In the genomic region with DNA sequence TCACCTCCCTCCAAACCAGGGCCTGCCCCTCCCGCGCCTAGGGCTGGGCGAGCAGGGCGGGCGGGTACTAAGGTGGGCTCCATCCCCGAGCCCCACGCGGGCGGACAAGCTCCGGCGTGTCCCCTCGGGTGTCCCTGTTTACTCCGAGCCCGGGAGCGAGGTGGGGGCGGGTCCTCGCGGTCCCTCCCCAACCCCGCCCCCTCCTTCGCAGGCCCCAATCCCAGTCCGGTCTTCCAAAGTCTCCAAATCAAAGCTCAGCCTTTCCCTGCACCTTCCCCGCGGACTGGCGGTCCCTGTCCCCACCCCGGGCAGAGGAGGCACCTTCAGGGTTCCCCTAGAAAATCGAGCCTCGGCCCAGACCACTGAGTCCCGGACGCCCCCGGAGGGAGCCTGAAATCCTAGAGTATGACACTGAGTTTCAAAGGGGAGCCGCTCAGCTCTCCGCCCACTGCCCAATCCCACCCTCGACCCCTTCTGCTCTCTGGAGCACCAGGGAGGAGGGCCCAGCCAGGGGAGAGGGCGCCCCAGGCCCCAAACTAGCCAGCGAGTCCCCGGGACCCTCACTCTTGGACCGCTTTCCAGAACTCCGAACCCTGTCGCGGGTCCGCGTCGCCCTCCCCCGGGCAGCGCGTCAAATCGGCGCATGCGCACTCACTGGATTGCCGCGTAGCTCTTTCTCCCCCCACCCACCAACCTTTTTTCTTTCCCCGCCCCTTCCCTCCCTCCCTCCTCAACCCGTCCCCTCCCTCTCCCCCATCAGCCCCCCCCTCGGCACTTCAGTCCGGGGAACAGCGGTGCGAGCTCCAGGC, we compare ENCODE assay signal across 8 cellular contexts. TPM values are rescaled to one million over a fixed set of nuclear protein-coding genes. Genes with fewer than 3 reads are reported as not detected.
A peak's percentile ranks its signal among the peaks of the same experiment; 100 is the strongest.
DNase-seq lines count a peak whose midpoint lies in the region; ATAC-seq and TF ChIP-seq lines count a peak whose summit lies in the region.

Gene LRP1, plus strand, starts transcription at position 774 of the 809 bp plus-strand sequence. CDS start 482 bp downstream, outside the sequence.

- H2AFZ ChIP-seq in Karpas-422 (ENCODE audit: low read length), result peak within 1 kb of the TSS; percentile 72

- peaks cover 4% of the 10 kb centered on the region; the same call in 1 of the 2 replicates for H3K9me3 ChIP-seq in Karpas-422 (ENCODE audit: low read length)

- no peak within 1 kb of the TSS for H3K27ac ChIP-seq in Karpas-422 (ENCODE audit: low read length)

- ATAC-seq in SK-N-SH treated with all-trans-retinoic acid at 6 μM for 48 hours (peak; percentile 80), omental fat pad (ENCODE audit: low FRiP score) (peak; percentile 60), GM18858 (IDR thresholded peaks at IDR 0.05; ENCODE audit: unreplicated experiment) (no peak)

- TF ChIP-seq CTCF in omental fat pad (IDR thresholded peaks at IDR 0.05), result no peak

- intact Hi-C loops in head of caudate nucleus (cut with DNase I), result loop anchor here (5.0 kb wide), 1 partner anchor 54 kb away; no protein-coding TSS in a partner anchor

- peaks cover 12% of the 10 kb centered on the region for H3K4me1 ChIP-seq in Karpas-422 (ENCODE audit: low read length)

- DNase-seq in DMS79 treated with DMSO at 0.1 percent for 48 hours (lab: John Stamatoyannopoulos, UW) (peak; percentile 42), Karpas-422 (peak; percentile 75), head of caudate nucleus (peak; percentile 55 to 94 (median 85)), omental fat pad (ENCODE audit: low spot score) (no peak), superior temporal gyrus (ENCODE audit: extremely low spot score) (peak; percentile 75)
- DNase-seq in activated naive CD8-positive, alpha-beta T cell treated with anti-CD3 and anti-CD28 coated beads, Interleukin-2, amount 50 U/mL, for 16 hours (ENCODE audit: low read depth, low spot score), result peak; percentile 49

- no peaks in the 10 kb centered on the region for H3K36me3 ChIP-seq in Karpas-422 (ENCODE audit: insufficient read depth, low read length)

- peak within 1 kb of the TSS; percentile 72 for H3K9ac ChIP-seq in Karpas-422 (ENCODE audit: low read length)

- H3K4me3 ChIP-seq in Karpas-422 (ENCODE audit: low read length), result peak within 1 kb of the TSS; percentile 69

- peak within 1 kb of the TSS; percentile 75 for H3K4me2 ChIP-seq in Karpas-422 (ENCODE audit: low read depth, low read length, poor library complexity, severe bottlenecking)

- no peaks in the 10 kb centered on the region for H4K20me1 ChIP-seq in Karpas-422 (ENCODE audit: insufficient read depth, low read depth, low read length)

- H3K9me2 ChIP-seq in Karpas-422 (replicated peaks; ENCODE audit: insufficient read depth, low read length), result no peaks in the 10 kb centered on the region

- H3K27me3 ChIP-seq in Karpas-422 (ENCODE audit: low read length), result no peaks in the 10 kb centered on the region

- no peaks in the 10 kb centered on the region for H3K79me2 ChIP-seq in Karpas-422 (ENCODE audit: low read length)

TF ChIP-seq in SK-N-SH treated with all-trans-retinoic acid at 6 μM for 48 hours, 23 proteins besides CTCF, POLR2A, EP300 and RAD21:
- TF ChIP-seq RARB (CRISPR knock-in tag; IDR thresholded peaks at IDR 0.05), result no peak
- TF ChIP-seq POU6F1 (CRISPR knock-in tag; IDR thresholded peaks at IDR 0.05; ENCODE audit: borderline replicate concordance, low read depth), result no peak
- TF ChIP-seq, protein P1, sequence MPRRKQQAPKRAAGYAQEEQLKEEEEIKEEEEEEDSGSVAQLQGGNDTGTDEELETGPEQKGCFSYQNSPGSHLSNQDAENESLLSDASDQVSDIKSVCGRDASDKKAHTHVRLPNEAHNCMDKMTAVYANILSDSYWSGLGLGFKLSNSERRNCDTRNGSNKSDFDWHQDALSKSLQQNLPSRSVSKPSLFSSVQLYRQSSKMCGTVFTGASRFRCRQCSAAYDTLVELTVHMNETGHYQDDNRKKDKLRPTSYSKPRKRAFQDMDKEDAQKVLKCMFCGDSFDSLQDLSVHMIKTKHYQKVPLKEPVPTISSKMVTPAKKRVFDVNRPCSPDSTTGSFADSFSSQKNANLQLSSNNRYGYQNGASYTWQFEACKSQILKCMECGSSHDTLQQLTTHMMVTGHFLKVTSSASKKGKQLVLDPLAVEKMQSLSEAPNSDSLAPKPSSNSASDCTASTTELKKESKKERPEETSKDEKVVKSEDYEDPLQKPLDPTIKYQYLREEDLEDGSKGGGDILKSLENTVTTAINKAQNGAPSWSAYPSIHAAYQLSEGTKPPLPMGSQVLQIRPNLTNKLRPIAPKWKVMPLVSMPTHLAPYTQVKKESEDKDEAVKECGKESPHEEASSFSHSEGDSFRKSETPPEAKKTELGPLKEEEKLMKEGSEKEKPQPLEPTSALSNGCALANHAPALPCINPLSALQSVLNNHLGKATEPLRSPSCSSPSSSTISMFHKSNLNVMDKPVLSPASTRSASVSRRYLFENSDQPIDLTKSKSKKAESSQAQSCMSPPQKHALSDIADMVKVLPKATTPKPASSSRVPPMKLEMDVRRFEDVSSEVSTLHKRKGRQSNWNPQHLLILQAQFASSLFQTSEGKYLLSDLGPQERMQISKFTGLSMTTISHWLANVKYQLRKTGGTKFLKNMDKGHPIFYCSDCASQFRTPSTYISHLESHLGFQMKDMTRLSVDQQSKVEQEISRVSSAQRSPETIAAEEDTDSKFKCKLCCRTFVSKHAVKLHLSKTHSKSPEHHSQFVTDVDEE (CRISPR knock-in tag; IDR thresholded peaks at IDR 0.05), result no peak
- TF ChIP-seq ZNF70 (CRISPR knock-in tag; IDR thresholded peaks at IDR 0.05), result no peak
- no peak for TF ChIP-seq CSDC2 (CRISPR knock-in tag; IDR thresholded peaks at IDR 0.05)
- TF ChIP-seq, protein P2, sequence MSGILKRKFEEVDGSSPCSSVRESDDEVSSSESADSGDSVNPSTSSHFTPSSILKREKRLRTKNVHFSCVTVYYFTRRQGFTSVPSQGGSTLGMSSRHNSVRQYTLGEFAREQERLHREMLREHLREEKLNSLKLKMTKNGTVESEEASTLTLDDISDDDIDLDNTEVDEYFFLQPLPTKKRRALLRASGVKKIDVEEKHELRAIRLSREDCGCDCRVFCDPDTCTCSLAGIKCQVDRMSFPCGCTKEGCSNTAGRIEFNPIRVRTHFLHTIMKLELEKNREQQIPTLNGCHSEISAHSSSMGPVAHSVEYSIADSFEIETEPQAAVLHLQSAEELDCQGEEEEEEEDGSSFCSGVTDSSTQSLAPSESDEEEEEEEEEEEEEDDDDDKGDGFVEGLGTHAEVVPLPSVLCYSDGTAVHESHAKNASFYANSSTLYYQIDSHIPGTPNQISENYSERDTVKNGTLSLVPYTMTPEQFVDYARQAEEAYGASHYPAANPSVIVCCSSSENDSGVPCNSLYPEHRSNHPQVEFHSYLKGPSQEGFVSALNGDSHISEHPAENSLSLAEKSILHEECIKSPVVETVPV (CRISPR knock-in tag; IDR thresholded peaks at IDR 0.05), result no peak
- no peak for TF ChIP-seq PATZ1 (CRISPR knock-in tag; IDR thresholded peaks at IDR 0.05; ENCODE audit: borderline replicate concordance)
- TF ChIP-seq OSR1 (CRISPR knock-in tag; IDR thresholded peaks at IDR 0.05), result no peak
- no peak for TF ChIP-seq PPARA (CRISPR knock-in tag; IDR thresholded peaks at IDR 0.05; ENCODE audit: borderline replicate concordance)
- TF ChIP-seq TCF4 (CRISPR knock-in tag; IDR thresholded peaks at IDR 0.05; ENCODE audit: borderline replicate concordance), result no peak
- TF ChIP-seq ARNTL (CRISPR knock-in tag; IDR thresholded peaks at IDR 0.05; ENCODE audit: borderline replicate concordance, low read depth), result no peak
- TF ChIP-seq BACH2 (CRISPR knock-in tag; IDR thresholded peaks at IDR 0.05; ENCODE audit: borderline replicate concordance), result no peak
- no peak for TF ChIP-seq TOX (CRISPR knock-in tag; IDR thresholded peaks at IDR 0.05; ENCODE audit: borderline replicate concordance)
- no peak for TF ChIP-seq ZNF565 (CRISPR knock-in tag; conservative IDR thresholded peaks at IDR 0.05; ENCODE audit: low read depth)
- no peak for TF ChIP-seq SNAI2 (CRISPR knock-in tag; IDR thresholded peaks at IDR 0.05)
- TF ChIP-seq ZC3H10 (CRISPR knock-in tag; IDR thresholded peaks at IDR 0.05), result no peak
- no peak for TF ChIP-seq ZFP3 (CRISPR knock-in tag; IDR thresholded peaks at IDR 0.05)
- no peak for TF ChIP-seq ISL1 (CRISPR knock-in tag; IDR thresholded peaks at IDR 0.05)
- no peak for TF ChIP-seq ZFP30 (CRISPR knock-in tag; IDR thresholded peaks at IDR 0.05)

RNA-seq across cellular contexts. Expression of gene LRP1, which starts in this region (rescaled TPM):
- 0.56 and 3.1 TPM in 2 replicates for total RNA-seq in Karpas-422 (2014; rRNA removed; shearing (Covaris generic); ENCODE audit: low replicate concordance)
- total RNA-seq in omental fat pad, result 100 to 1,000 TPM; 312 to 592 (median 571) TPM

Comparison
In these comparisons a context has a peak if more than half of its experiments do, and no peak if none do; other contexts are left out.
1. RNA of gene LRP1 (total RNA-seq): 312 to 592 TPM in omental fat pad; 0.56 to 3.1 TPM in Karpas-422; every median in the first group is over 10 times any median in the second.